In the genomic region with DNA sequence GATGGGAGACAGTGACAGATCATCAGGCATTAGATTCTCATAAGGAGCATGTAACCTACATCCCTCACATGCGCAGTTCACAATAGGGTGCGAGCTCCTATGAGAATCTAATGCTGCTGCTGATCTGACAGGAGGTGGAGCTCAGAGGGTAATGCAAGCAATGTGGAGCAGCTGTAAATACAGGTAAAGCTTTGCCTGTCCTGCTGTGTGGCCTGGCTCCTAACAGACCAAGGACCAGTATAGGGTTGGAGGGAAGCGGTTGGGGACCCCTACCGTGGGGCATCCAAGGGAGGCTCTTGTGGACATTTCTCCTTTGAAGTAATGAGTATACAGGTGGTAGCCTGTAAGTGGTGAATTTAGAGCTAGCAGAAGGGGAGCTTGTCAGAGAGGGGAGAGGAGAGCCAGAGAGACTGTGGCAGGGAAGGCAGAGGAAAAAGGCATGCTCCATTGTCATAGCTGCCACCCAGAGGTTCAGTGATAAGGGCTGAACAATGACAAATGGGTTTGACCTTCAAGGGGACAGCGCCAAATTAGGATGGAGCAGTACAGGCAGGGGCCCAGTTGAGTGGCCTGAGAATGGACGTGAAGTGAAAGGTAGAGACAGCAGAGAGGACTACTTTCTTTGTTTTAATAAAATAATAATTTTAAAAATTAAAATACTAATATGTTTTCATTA, we compare ENCODE assay signal across 1 cellular context.
TF ChIP-seq lines count a peak whose summit lies in the region.

No MANE protein-coding gene starts in this region.

TF ChIP-seq in K562, 482 proteins besides CTCF, POLR2A, EP300 and RAD21:
- peak; percentile 86 for TF ChIP-seq MEIS2 (IDR thresholded peaks at IDR 0.05; ENCODE audit: partially characterized antibody)
- no peak for TF ChIP-seq RBM39 (optimal IDR thresholded peaks at IDR 0.05; ENCODE audit: low read depth, low read length)
- no peak for TF ChIP-seq SRSF9 (IDR thresholded peaks at IDR 0.05; ENCODE audit: borderline replicate concordance, low read depth, low read length)
- no peak for TF ChIP-seq PYGO2 (tag; IDR thresholded peaks at IDR 0.05)
- TF ChIP-seq ID3 (CRISPR knock-in tag; IDR thresholded peaks at IDR 0.05), result no peak
- 0 out of 2 replicates have a peak, but pooled peaks have one; percentile 28 for TF ChIP-seq ID3 (tag; IDR thresholded peaks at IDR 0.05)
- TF ChIP-seq CTBP1 (IDR thresholded peaks at IDR 0.05; ENCODE audit: borderline replicate concordance), result 0 out of 2 replicates have a peak, but pooled peaks have one; percentile 30
- peak; percentile 91 for TF ChIP-seq ESRRA (IDR thresholded peaks at IDR 0.05; ENCODE audit: borderline replicate concordance, low read depth)
- peak; percentile 46; the same call in 1 of the 2 replicates for TF ChIP-seq SOX6 (IDR thresholded peaks at IDR 0.05)
- TF ChIP-seq ELF1 (tag; IDR thresholded peaks at IDR 0.05), result no peak
- no peak for TF ChIP-seq SLC30A9 (CRISPR knock-in tag; IDR thresholded peaks at IDR 0.05)
- TF ChIP-seq TSC22D4 (tag; IDR thresholded peaks at IDR 0.05), result no peak
- no peak for TF ChIP-seq PBX2 (CRISPR knock-in tag; IDR thresholded peaks at IDR 0.05; ENCODE audit: low read depth)
- peak; percentile 79 for TF ChIP-seq PBX2 (tag; conservative IDR thresholded peaks at IDR 0.05; ENCODE audit: low read depth)
- TF ChIP-seq, protein P1, sequence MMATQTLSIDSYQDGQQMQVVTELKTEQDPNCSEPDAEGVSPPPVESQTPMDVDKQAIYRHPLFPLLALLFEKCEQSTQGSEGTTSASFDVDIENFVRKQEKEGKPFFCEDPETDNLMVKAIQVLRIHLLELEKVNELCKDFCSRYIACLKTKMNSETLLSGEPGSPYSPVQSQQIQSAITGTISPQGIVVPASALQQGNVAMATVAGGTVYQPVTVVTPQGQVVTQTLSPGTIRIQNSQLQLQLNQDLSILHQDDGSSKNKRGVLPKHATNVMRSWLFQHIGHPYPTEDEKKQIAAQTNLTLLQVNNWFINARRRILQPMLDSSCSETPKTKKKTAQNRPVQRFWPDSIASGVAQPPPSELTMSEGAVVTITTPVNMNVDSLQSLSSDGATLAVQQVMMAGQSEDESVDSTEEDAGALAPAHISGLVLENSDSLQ (IDR thresholded peaks at IDR 0.05), result peak; percentile 71
- TF ChIP-seq POLR2H (tag; IDR thresholded peaks at IDR 0.05; ENCODE audit: low read depth), result no peak
- 0 out of 2 replicates have a peak, but pooled peaks have one; percentile 17 for TF ChIP-seq ARID1B (IDR thresholded peaks at IDR 0.05)
- TF ChIP-seq BDP1 (IDR thresholded peaks at IDR 0.05; ENCODE audit: insufficient read depth, insufficient read length), result no peak
- peak in 1 of 2 experiments; percentile 53; a peak in 1 of 4 replicates for TF ChIP-seq RCOR1 (IDR thresholded peaks at IDR 0.05; ENCODE audit: borderline replicate concordance in 1 of 2, low read depth in 2 of 2, low read length in 2 of 2)
- TF ChIP-seq MCM3 (IDR thresholded peaks at IDR 0.05), result no peak
- TF ChIP-seq CUX1 (CRISPR knock-in tag; IDR thresholded peaks at IDR 0.05), result no peak
TF ChIP-seq in K562: peak in this region for 9.
